12 cellular contexts compared by ENCODE assay signal in genomic region chr5:119304439-119304838, GRCh38. TPM values are rescaled to one million over a fixed set of nuclear protein-coding genes. Genes with fewer than 3 reads are reported as not detected.
DNase-seq lines count a peak whose midpoint lies in the region; ATAC-seq, FAIRE-seq and TF ChIP-seq lines count a peak whose summit lies in the region.
"Had no signal": no experiment of that assay in that cellular context is flagged by ENCODE, and none has a peak within 500 bp of the region (broad histone marks: within the 10 kb centered on the region; RNA-seq: fewer than 3 reads in every experiment).

No MANE protein-coding gene starts in this region.

- no CpG with 5 or more reads among the region's 1 CpG for WGBS in H9 (ENCODE audit: extremely low coverage, insufficient read length, low lambda C conversion rate)
- WGBS in HepG2 (ENCODE audit: low lambda C conversion rate): 0% methylated on average over 1 of the region's 1 CpG

- no peak overlapping the region for H2BK5ac ChIP-seq in H9 (ENCODE audit: insufficient read length, low read length)

- H3K36me3 ChIP-seq in HepG2 (replicated peaks in 1 of 2; ENCODE audit: control insufficient read depth in 1 of 2, insufficient read depth in 2 of 2, low read length in 2 of 2) (no peaks in the 10 kb centered on the region), WERI-Rb-1 (no peaks in the 10 kb centered on the region)

- H3K27me3 ChIP-seq in AG04450 (ENCODE audit: control insufficient read depth, insufficient read depth, low read length) (no peaks in the 10 kb centered on the region), H9 (ENCODE audit: insufficient read depth, low read length) (no peaks in the 10 kb centered on the region), HepG2 (ENCODE audit: control insufficient read depth in 1 of 2, insufficient read depth in 2 of 2, low read length in 2 of 2) (no peaks in the 10 kb centered on the region), WERI-Rb-1 (ENCODE audit: insufficient read depth, low read depth, severe bottlenecking) (no peaks in the 10 kb centered on the region)

- H3K4ac ChIP-seq in H9 (ENCODE audit: low read depth, low read length): no peak overlapping the region

- no peaks in the 10 kb centered on the region; the same call in 1 of the 2 replicates for H3K27me3 Mint-ChIP-seq in H9 (ENCODE audit: low read depth)
- no peaks in the 10 kb centered on the region for H3K27me3 Mint-ChIP-seq in activated naive CD8-positive, alpha-beta T cell treated with anti-CD3 and anti-CD28 coated beads for 36 hours

- FAIRE-seq in HepG2 (lab: Jason Lieb, UNC) (no peak), GM19239 (lab: Jason Lieb, UNC) (no peak)
- FAIRE-seq: bronchial epithelial cell, GM18507 had no signal

- H3K79me2 ChIP-seq in H9 (ENCODE audit: insufficient read depth, low read length): no peaks in the 10 kb centered on the region
- peaks cover 2% of the 10 kb centered on the region for H3K79me2 ChIP-seq in HepG2 (ENCODE audit: insufficient read depth, low read length)

- DNase-seq in AG04450 (ENCODE audit: low read depth, low spot score): no peak
- DNase-seq in H9: no peak
- DNase-seq in activated naive CD8-positive, alpha-beta T cell treated with anti-CD3 and anti-CD28 coated beads for 36 hours: no peak
- DNase-seq in HepG2 (ENCODE audit: low spot score): peak; percentile 60
- DNase-seq in GM19239 (ENCODE audit: insufficient read length, low spot score): no peak
- DNase-seq in WERI-Rb-1: no peak
- no peak for DNase-seq in stimulated activated CD4-positive, alpha-beta T cell treated with anti-CD3 and anti-CD28 coated beads, Interleukin-12 subunit alpha, Interleukin-12 subunit beta, amount 100 ng/mL, for 4 hours
- DNase-seq: NCI-H1436 had no signal

- H4K8ac ChIP-seq in H9 (replicated peaks; ENCODE audit: insufficient read length, low read depth, low read length): no peak overlapping the region

- H3K4me3 Mint-ChIP-seq in H9: no peak overlapping the region
- H3K4me3 Mint-ChIP-seq in activated naive CD8-positive, alpha-beta T cell treated with anti-CD3 and anti-CD28 coated beads for 36 hours: no peak overlapping the region

- H3K9me3 Mint-ChIP-seq in H9: peaks cover 19% of the 10 kb centered on the region in 2 experiments
- H3K9me3 Mint-ChIP-seq in activated naive CD8-positive, alpha-beta T cell treated with anti-CD3 and anti-CD28 coated beads for 36 hours: no peaks in the 10 kb centered on the region

- CTCF ChIA-PET in AG04450 (lab: Charles Lee): interaction anchor here (0.7 to 1.2 kb wide), 3 partner anchors 11 to 107 kb away, joined by 3 read pairs; no protein-coding TSS in a partner anchor
- CTCF ChIA-PET in HepG2 (lab: Yijun Ruan, JAX; ENCODE audit: low intra/inter-chr PET ratio, low total read pairs): no interaction called here

- ATAC-seq in HepG2 (0 out of 3 replicates have a peak, but pooled peaks have one; percentile 7), HG03432 (IDR thresholded peaks at IDR 0.05; ENCODE audit: unreplicated experiment) (no peak)
- ATAC-seq: Panc1 had no signal

- intact Hi-C loops in HepG2 (cut with micrococcal nuclease; ENCODE audit: unreplicated experiment): loop anchor here (5.0 kb wide), 1 partner anchor 87 kb away; no protein-coding TSS in a partner anchor

- TF ChIP-seq CTCF in AG04450 (IDR thresholded peaks at IDR 0.05; ENCODE audit: low read depth, low read length) (no peak), H9 (conservative IDR thresholded peaks at IDR 0.05) (no peak), HepG2 (CRISPR knock-in tag; IDR thresholded peaks at IDR 0.05) (no peak), WERI-Rb-1 (IDR thresholded peaks at IDR 0.05; ENCODE audit: low read depth, low read length) (no peak)

- peaks cover 3 to 4% of the 10 kb centered on the region in 2 experiments; a peak in 3 of 4 replicates for H3K4me1 Mint-ChIP-seq in H9
- peaks cover 85% of the 10 kb centered on the region for H3K4me1 Mint-ChIP-seq in activated naive CD8-positive, alpha-beta T cell treated with anti-CD3 and anti-CD28 coated beads for 36 hours

- no peak for TF ChIP-seq POLR2A in HepG2 (IDR thresholded peaks at IDR 0.05; ENCODE audit: insufficient read depth in 1 of 2, low read depth in 2 of 2, low read length in 2 of 2)

- no peaks in the 10 kb centered on the region for H3K79me1 ChIP-seq in H9 (ENCODE audit: insufficient read depth, low read depth, low read length, poor library complexity, severe bottlenecking)

- H3K36me3 Mint-ChIP-seq in H9 (ENCODE audit: insufficient read depth in 1 of 3, low read depth in 3 of 3): peaks cover 4 to 17% (median 6%) of the 10 kb centered on the region in 3 experiments
- H3K36me3 Mint-ChIP-seq in activated naive CD8-positive, alpha-beta T cell treated with anti-CD3 and anti-CD28 coated beads for 36 hours: peaks cover 49% of the 10 kb centered on the region

- no TSS peak for BruUV-seq in HepG2 (replicated peaks; lab: Mats Ljungman, UMichigan)

- H3K56ac ChIP-seq in H9 (ENCODE audit: insufficient read length, low read depth, low read length): no peak overlapping the region

- H4K20me1 ChIP-seq in H9 (ENCODE audit: control insufficient read depth, insufficient read depth, insufficient read length) (no peaks in the 10 kb centered on the region), HepG2 (ENCODE audit: insufficient read depth, low read length) (no peaks in the 10 kb centered on the region)

- H3K14ac ChIP-seq in H9 (ENCODE audit: insufficient read depth, low read length): no peak overlapping the region

- peak overlapping the region; percentile 10 to 72 (median 63); a peak in 4 of 7 replicates for H3K27ac Mint-ChIP-seq in H9
- peak overlapping the region; percentile 88 for H3K27ac Mint-ChIP-seq in activated naive CD8-positive, alpha-beta T cell treated with anti-CD3 and anti-CD28 coated beads for 36 hours

- H2BK120ac ChIP-seq in H9 (ENCODE audit: low read depth, low read length, poor library complexity, severe bottlenecking): no peak overlapping the region

- no peak overlapping the region for H4K5ac ChIP-seq in H9 (ENCODE audit: insufficient read length, low read depth, low read length)

- H2BK12ac ChIP-seq in H9 (ENCODE audit: insufficient read length, low read depth, low read length): no peak overlapping the region

- H3K9me3 ChIP-seq in AG04450 (ENCODE audit: control insufficient read depth, insufficient read depth, low read length) (peaks cover 6% of the 10 kb centered on the region; the same call in 1 of the 2 replicates), H9 (ENCODE audit: control insufficient read depth, low read depth, low read length) (no peaks in the 10 kb centered on the region), HepG2 (ENCODE audit: low read length) (no peaks in the 10 kb centered on the region), WERI-Rb-1 (ENCODE audit: severe bottlenecking) (peaks cover under 1% of the 10 kb centered on the region)

- no peak overlapping the region for H3K9ac ChIP-seq in H9 (ENCODE audit: extremely low read depth, insufficient read length, low read length)
- peak overlapping the region; percentile 30; the same call in 1 of the 2 replicates for H3K9ac ChIP-seq in HepG2 (ENCODE audit: insufficient read depth, low read depth, low read length)

- H3K27ac ChIP-seq in AG04450 (ENCODE audit: low read depth, low read length) (peak overlapping the region; percentile 87), H9 (ENCODE audit: insufficient read length, low read depth, low read length) (no peak overlapping the region), HepG2 (ENCODE audit: extremely low read length, insufficient read depth, low read length) (peak overlapping the region; percentile 60), WERI-Rb-1 (no peak overlapping the region)

- H3T11ph ChIP-seq in H9 (ENCODE audit: low read length): no peak overlapping the region

- in situ Hi-C loops in HepG2 (cut with HindIII; ENCODE audit: extremely low pct_ligation_motif_present, low pct_unique_long_range_greater_than_20kb): no loop called here

- no peak overlapping the region for H2AK5ac ChIP-seq in H9 (ENCODE audit: insufficient read length, low read length)

- no peak overlapping the region for H4K91ac ChIP-seq in H9 (ENCODE audit: insufficient read length, low read depth, low read length)

- no peaks in the 10 kb centered on the region for H3K4me1 ChIP-seq in H9 (ENCODE audit: insufficient read depth, low read length)
- peaks cover 69% of the 10 kb centered on the region for H3K4me1 ChIP-seq in HepG2 (ENCODE audit: insufficient read depth, low read length)

- H3K4me3 ChIP-seq in AG04450 (ENCODE audit: low read depth, low read length): no peak overlapping the region
- H3K4me3 ChIP-seq in HepG2 (replicated peaks in 1 of 3; ENCODE audit: insufficient read depth in 1 of 3, low read depth in 2 of 3, low read length in 3 of 3): no peak overlapping the region
- no peak overlapping the region for H3K4me3 ChIP-seq in WERI-Rb-1 (ENCODE audit: low read depth, low read length)

- POLR2A ChIA-PET in AG04450 (lab: Yijun Ruan, JAX) (no interaction called here), HepG2 (lab: Yijun Ruan, JAX) (interaction anchor here (0.7 to 3.9 kb wide), 3 partner anchors 11 to 234 kb away, joined by 3 to 36 read pairs (median 9); partner anchors contain the start of gene DMXL1)

- TF ChIP-seq RAD21 in HepG2 (CRISPR knock-in tag; IDR thresholded peaks at IDR 0.05): no peak

- H3K4me2 ChIP-seq in H9 (ENCODE audit: insufficient read depth, insufficient read length, low read length) (no peak overlapping the region), HepG2 (ENCODE audit: low read depth, low read length) (peak overlapping the region; percentile 59)

- no peak overlapping the region for H2AFZ ChIP-seq in H9 (ENCODE audit: low read length)
- no peak overlapping the region for H2AFZ ChIP-seq in HepG2 (ENCODE audit: low read length)

- H3K23me2 ChIP-seq in H9 (ENCODE audit: insufficient read length, low read depth, low read length, poor library complexity, severe bottlenecking): no peaks in the 10 kb centered on the region

- no peak overlapping the region for H2BK20ac ChIP-seq in H9 (ENCODE audit: low read depth, low read length, poor library complexity, severe bottlenecking)

- H3K18ac ChIP-seq in H9 (ENCODE audit: insufficient read length, low read depth, low read length): no peak overlapping the region

- no peak for TF ChIP-seq EP300 in HepG2 (IDR thresholded peaks at IDR 0.05; ENCODE audit: low read depth in 2 of 2, low read length in 2 of 2)
- TF ChIP-seq EP300 in HepG2 (CRISPR knock-in tag; IDR thresholded peaks at IDR 0.05; ENCODE audit: borderline replicate concordance): no peak

- no peak overlapping the region for H2BK15ac ChIP-seq in H9 (ENCODE audit: low read depth, low read length)

- H3K23ac ChIP-seq in H9 (ENCODE audit: insufficient read length, low read depth, low read length): no peak overlapping the region

RNA-seq across cellular contexts. Expression of gene TNFAIP8, which starts 51.4 kb away (rescaled TPM):
- 48.3 and 56.4 TPM in 2 replicates for polyA plus RNA-seq in AG04450 (2011; rRNA removed)
- 25.1 and 36.2 TPM in 2 replicates for polyA minus RNA-seq in AG04450 (2011; rRNA and poly(A)+ RNA removed)
- 7.3 and 8.1 TPM in 2 replicates for total RNA-seq in H9 (2021)
- 100 to 1,000 TPM; 176 to 178 TPM for total RNA-seq in activated naive CD8-positive, alpha-beta T cell treated with anti-CD3 and anti-CD28 coated beads for 36 hours
- total RNA-seq in HepG2 (2016; rRNA removed; fragmentation: Illumina TruSeq; extraction: Trizol): 11.2 and 14.9 TPM in 2 replicates
- 3.2 and 3.7 TPM in 2 replicates for total RNA-seq in HepG2 (2016; cell fraction: cytosol; rRNA removed; fragmentation: Illumina TruSeq; extraction: Trizol; ENCODE audit: low read depth)
- total RNA-seq in HepG2 (2016; cell fraction: insoluble cytoplasmic fraction; rRNA removed; fragmentation: Illumina TruSeq; extraction: Trizol): 13.3 and 15.4 TPM in 2 replicates
- 7.0 and 8.4 TPM in 2 replicates for total RNA-seq in HepG2 (2016; cell fraction: membrane; rRNA removed; fragmentation: Illumina TruSeq; extraction: Trizol)
- 3.7 and 5.8 TPM in 2 replicates for total RNA-seq in HepG2 (2016; cell fraction: nucleus; rRNA removed; fragmentation: Illumina TruSeq; extraction: Trizol)
- 4.9 and 6.4 TPM in 2 replicates for polyA plus RNA-seq in HepG2 (2011; rRNA removed)
- polyA plus RNA-seq in HepG2 (2011; cell fraction: cytosol; rRNA removed): 6.7 and 7.1 TPM in 2 replicates
- polyA plus RNA-seq in HepG2 (2011; cell fraction: nucleus; rRNA removed): 2.5 TPM in 2 replicates
- 6.2 and 6.6 TPM in 2 replicates for polyA plus RNA-seq in HepG2 (2012)
- 1.0 and 1.2 TPM in 2 replicates for polyA plus RNA-seq in HepG2 (2016; cell fraction: cytosol; fragmentation: Illumina TruSeq; extraction: Trizol; ENCODE audit: low read depth)
- 16.1 and 16.3 TPM in 2 replicates for polyA plus RNA-seq in HepG2 (2016; cell fraction: insoluble cytoplasmic fraction; fragmentation: Illumina TruSeq; extraction: Trizol; ENCODE audit: low read depth)
- polyA plus RNA-seq in HepG2 (2016; cell fraction: membrane; fragmentation: Illumina TruSeq; extraction: Trizol; ENCODE audit: low read depth): 2.5 and 2.7 TPM in 2 replicates
- 5.1 and 5.5 TPM in 2 replicates for polyA plus RNA-seq in HepG2 (2016; cell fraction: nucleus; fragmentation: Illumina TruSeq; extraction: Trizol; ENCODE audit: insufficient read depth, low read depth)
- polyA minus RNA-seq in HepG2 (2011; rRNA and poly(A)+ RNA removed; ENCODE audit: low replicate concordance): 3.0 and 11.3 TPM in 2 replicates
- 8.5 and 9.0 TPM in 2 replicates for polyA minus RNA-seq in HepG2 (2011; cell fraction: cytosol; rRNA and poly(A)+ RNA removed)
- polyA minus RNA-seq in HepG2 (2011; cell fraction: nucleus; rRNA and poly(A)+ RNA removed): 5.5 and 10.3 TPM in 2 replicates

Comparison
In these comparisons a context has a peak if more than half of its experiments do, and no peak if none do; other contexts are left out.
1. H3K27ac ChIP-seq: peak in AG04450 (single experiment) and HepG2 (single experiment); none in H9 (single experiment) and WERI-Rb-1 (single experiment).
2. RNA of gene TNFAIP8, which starts 51.4 kb away (total RNA-seq): 176 to 178 TPM in activated naive CD8-positive, alpha-beta T cell treated with anti-CD3 and anti-CD28 coated beads for 36 hours; 3.2 to 15.4 TPM in HepG2 and 7.3 to 8.1 TPM in H9; every median in the first group is over 10 times any median in the second.